25 cellular contexts compared by ENCODE assay signal in genomic region chrX:19034025-19034424, GRCh38.
"Had no signal": no experiment of that assay in that cellular context is flagged by ENCODE, and none has a peak within 500 bp of the region (broad histone marks: within the 10 kb centered on the region; RNA-seq: fewer than 3 reads in every experiment).

No MANE protein-coding gene starts in this region.

- H3K4me3 Mint-ChIP-seq: naive thymus-derived CD4-positive, alpha-beta T cell; nephron; neural progenitor cell; stimulated activated effector memory CD8-positive, alpha-beta T cell treated with anti-CD3 and anti-CD28 coated beads, Interleukin-12 subunit alpha, Interleukin-12 subunit beta, amount 100 ng/mL, for 72 hours had no signal

- H3K9me3 Mint-ChIP-seq: naive thymus-derived CD4-positive, alpha-beta T cell; neural progenitor cell; stimulated activated effector memory CD8-positive, alpha-beta T cell treated with anti-CD3 and anti-CD28 coated beads, Interleukin-12 subunit alpha, Interleukin-12 subunit beta, amount 100 ng/mL, for 72 hours had no signal

- FAIRE-seq: endothelial cell of umbilical vein, kidney had no signal

- H3K27ac Mint-ChIP-seq: naive thymus-derived CD4-positive, alpha-beta T cell; nephron; neural progenitor cell; progenitor cell of endocrine pancreas; stimulated activated effector memory CD8-positive, alpha-beta T cell treated with anti-CD3 and anti-CD28 coated beads, Interleukin-12 subunit alpha, Interleukin-12 subunit beta, amount 100 ng/mL, for 72 hours had no signal

- H3K9ac ChIP-seq: neural progenitor cell, parathyroid adenoma had no signal

- H2AFZ ChIP-seq: neural progenitor cell, parathyroid adenoma had no signal

- H3K36me3 Mint-ChIP-seq: naive thymus-derived CD4-positive, alpha-beta T cell; neural progenitor cell; stimulated activated effector memory CD8-positive, alpha-beta T cell treated with anti-CD3 and anti-CD28 coated beads, Interleukin-12 subunit alpha, Interleukin-12 subunit beta, amount 100 ng/mL, for 72 hours had no signal

- H3K27me3 ChIP-seq: gastrocnemius medialis, left lung, neural progenitor cell, right atrium auricular region, sigmoid colon, stomach, thyroid gland, vagina had no signal

- DNase-seq: dermis blood vessel endothelial cell; effector memory CD4-positive, alpha-beta T cell; gastrocnemius medialis; kidney; left cardiac atrium; left lung; mesendoderm; midbrain; naive thymus-derived CD4-positive, alpha-beta T cell; sigmoid colon; stimulated activated CD4-positive, alpha-beta T cell treated with anti-CD3 and anti-CD28 coated beads, Interleukin-2, amount 100 ng/mL, for 24 hours; stimulated activated CD4-positive, alpha-beta T cell treated with anti-CD3 and anti-CD28 coated beads, Interleukin-4, amount 100 ng/mL, for 24 hours; stimulated activated naive CD4-positive, alpha-beta T cell treated with Interleukin-2 at 50 U/mL for 16 hours; stomach; thyroid gland; trophoblast cell had no signal

- ATAC-seq: gastrocnemius medialis; left cardiac atrium; left lung; naive thymus-derived CD4-positive, alpha-beta T cell; stimulated activated effector memory CD8-positive, alpha-beta T cell treated with anti-CD3 and anti-CD28 coated beads, Interleukin-12 subunit alpha, Interleukin-12 subunit beta, amount 100 ng/mL, for 72 hours had no signal

- H3K27me3 Mint-ChIP-seq: naive thymus-derived CD4-positive, alpha-beta T cell; progenitor cell of endocrine pancreas had no signal

- H3K9me3 ChIP-seq: gastrocnemius medialis, left lung, right atrium auricular region, sigmoid colon, stomach, thyroid gland, vagina had no signal

- H3K4me3 ChIP-seq: coronary artery, gastrocnemius medialis, left lung, neural progenitor cell, right atrium auricular region, sigmoid colon, stomach, thyroid gland, vagina had no signal

- H3K79me2 ChIP-seq: parathyroid adenoma had no signal

- H3K36me3 ChIP-seq: gastrocnemius medialis, left lung, neural progenitor cell, right atrium auricular region, sigmoid colon, stomach, thyroid gland, vagina had no signal

- H3K4me1 ChIP-seq: gastrocnemius medialis, left lung, neural progenitor cell, parathyroid adenoma, right atrium auricular region, sigmoid colon, stomach, thyroid gland, vagina had no signal

- H3K4me2 ChIP-seq: neural progenitor cell had no signal

- H3K4me1 Mint-ChIP-seq: naive thymus-derived CD4-positive, alpha-beta T cell; nephron; neural progenitor cell; stimulated activated effector memory CD8-positive, alpha-beta T cell treated with anti-CD3 and anti-CD28 coated beads, Interleukin-12 subunit alpha, Interleukin-12 subunit beta, amount 100 ng/mL, for 72 hours had no signal

- H3K27ac ChIP-seq: coronary artery, gastrocnemius medialis, left lung, neural progenitor cell, parathyroid adenoma, right atrium auricular region, sigmoid colon, stomach, thyroid gland, vagina had no signal
